Comparison of ENCODE assay signal across 9 cellular contexts in the genomic region with DNA sequence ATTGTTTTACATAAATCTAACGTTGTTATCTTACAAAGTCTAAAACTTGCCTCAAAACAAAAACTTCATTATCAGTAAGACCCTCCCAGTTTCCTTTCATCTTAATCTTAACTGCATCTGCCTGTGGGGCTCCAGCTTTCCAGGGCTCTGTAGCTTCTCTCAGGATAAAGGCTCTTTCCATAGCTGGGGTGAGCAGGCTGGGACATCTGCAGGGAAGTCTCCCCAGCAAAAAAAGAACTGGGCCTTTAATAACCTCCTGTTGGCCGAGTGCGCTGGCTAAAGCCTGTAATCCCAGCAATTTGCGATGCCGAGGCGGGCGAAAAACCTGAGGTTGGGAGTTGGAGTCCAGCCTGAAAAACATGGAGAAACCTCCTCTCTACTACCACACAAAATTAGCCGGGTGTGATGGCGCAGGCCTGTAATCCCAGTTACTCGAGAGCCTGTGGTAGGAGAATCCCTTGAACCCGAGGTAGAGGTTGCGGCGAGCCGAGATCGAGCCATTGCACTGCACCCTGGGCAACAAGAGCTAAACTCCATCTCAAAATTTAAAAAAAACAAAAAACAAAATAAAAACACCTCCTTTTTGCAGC.
DNase-seq lines count a peak whose midpoint lies in the region; ATAC-seq and TF ChIP-seq lines count a peak whose summit lies in the region.
"Had no signal": no experiment of that assay in that cellular context is flagged by ENCODE, and none has a peak within 500 bp of the region (broad histone marks: within the 10 kb centered on the region; RNA-seq: fewer than 3 reads in every experiment).

No MANE protein-coding gene starts in this region.

- H3K27me3 ChIP-seq in endocrine pancreas (ENCODE audit: control insufficient read depth, insufficient read depth, low read length) (no peaks in the 10 kb centered on the region), upper lobe of right lung (no peaks in the 10 kb centered on the region)

- H3K4me3 ChIP-seq in endocrine pancreas (ENCODE audit: control insufficient read depth, insufficient read depth, low read length) (peak overlapping the region; percentile 77), upper lobe of right lung (peak overlapping the region; percentile 72)

- TF ChIP-seq CTCF in upper lobe of right lung (IDR thresholded peaks at IDR 0.05), result no peak

- H3K36me3 Mint-ChIP-seq in naive B cell, result peaks cover 0 to 3% of the 10 kb centered on the region in 2 donors

- peak; percentile 44 for DNase-seq in Right ventricle myocardium superior
- no peak for DNase-seq in cardiac septum (ENCODE audit: low spot score)
- no peak for DNase-seq in naive B cell
- DNase-seq in upper lobe of right lung, result no peak
- no peak for DNase-seq in stimulated activated CD8-positive, alpha-beta memory T cell treated with anti-CD3 and anti-CD28 coated beads, Interleukin-4, amount 100 ng/mL, for 48 hours
- DNase-seq in SIG-M5 treated with dmso at 0.1 percent for 504 hours (lab: John Stamatoyannopoulos, UW; ENCODE audit: unreplicated experiment), result no peak
- DNase-seq: effector memory CD8-positive, alpha-beta T cell had no signal

- H3K27ac ChIP-seq in upper lobe of right lung, result peak overlapping the region; percentile 95

- H3K9me3 ChIP-seq in endocrine pancreas (ENCODE audit: control insufficient read depth, low read length), result no peaks in the 10 kb centered on the region
- H3K9me3 ChIP-seq in upper lobe of right lung, result no peaks in the 10 kb centered on the region

- peak overlapping the region in 3 of 6 donors; percentile 31 to 91 (median 49) for H3K27ac Mint-ChIP-seq in naive B cell

- ATAC-seq in Right ventricle myocardium superior (ENCODE audit: poor library complexity), result no peak
- no peak for ATAC-seq in naive B cell (ENCODE audit: low read depth in 2 of 2)
- ATAC-seq in upper lobe of right lung, result no peak
- ATAC-seq in GM21528 (IDR thresholded peaks at IDR 0.05; ENCODE audit: low FRiP score, unreplicated experiment), result no peak
- ATAC-seq: effector memory CD8-positive, alpha-beta T cell had no signal

- no peaks in the 10 kb centered on the region for H3K9me3 Mint-ChIP-seq in naive B cell
- H3K9me3 Mint-ChIP-seq: effector memory CD8-positive, alpha-beta T cell had no signal

- H3K4me3 Mint-ChIP-seq in naive B cell, result peak overlapping the region; percentile 24 to 100 (median 98)

- intact Hi-C loops in Right ventricle myocardium superior (cut with DNase I), result no loop called here
- intact Hi-C loops in cardiac septum (cut with DNase I), result loop anchor here (10.0 kb wide), 1 partner anchor 142 kb away; a partner anchor contains a TSS
- intact Hi-C loops in upper lobe of right lung (cut with DNase I), result no loop called here

- H3K36me3 ChIP-seq in endocrine pancreas (ENCODE audit: control insufficient read depth, insufficient read depth, low read length) (no peaks in the 10 kb centered on the region), upper lobe of right lung (no peaks in the 10 kb centered on the region)

- peaks cover 3 to 30% (median 28%) of the 10 kb centered on the region in 3 donors for H3K4me1 Mint-ChIP-seq in naive B cell

- H3K4me1 ChIP-seq in endocrine pancreas (ENCODE audit: control insufficient read depth, insufficient read depth, low read length) (no peaks in the 10 kb centered on the region), upper lobe of right lung (no peaks in the 10 kb centered on the region)

- peak overlapping the region; percentile 26 for H3K9ac ChIP-seq in endocrine pancreas (ENCODE audit: control insufficient read depth, insufficient read depth, low read length)

- no peaks in the 10 kb centered on the region for H3K27me3 Mint-ChIP-seq in naive B cell
- H3K27me3 Mint-ChIP-seq: effector memory CD8-positive, alpha-beta T cell had no signal
